ENCODE assay signal across 8 cellular contexts in the genomic region with DNA sequence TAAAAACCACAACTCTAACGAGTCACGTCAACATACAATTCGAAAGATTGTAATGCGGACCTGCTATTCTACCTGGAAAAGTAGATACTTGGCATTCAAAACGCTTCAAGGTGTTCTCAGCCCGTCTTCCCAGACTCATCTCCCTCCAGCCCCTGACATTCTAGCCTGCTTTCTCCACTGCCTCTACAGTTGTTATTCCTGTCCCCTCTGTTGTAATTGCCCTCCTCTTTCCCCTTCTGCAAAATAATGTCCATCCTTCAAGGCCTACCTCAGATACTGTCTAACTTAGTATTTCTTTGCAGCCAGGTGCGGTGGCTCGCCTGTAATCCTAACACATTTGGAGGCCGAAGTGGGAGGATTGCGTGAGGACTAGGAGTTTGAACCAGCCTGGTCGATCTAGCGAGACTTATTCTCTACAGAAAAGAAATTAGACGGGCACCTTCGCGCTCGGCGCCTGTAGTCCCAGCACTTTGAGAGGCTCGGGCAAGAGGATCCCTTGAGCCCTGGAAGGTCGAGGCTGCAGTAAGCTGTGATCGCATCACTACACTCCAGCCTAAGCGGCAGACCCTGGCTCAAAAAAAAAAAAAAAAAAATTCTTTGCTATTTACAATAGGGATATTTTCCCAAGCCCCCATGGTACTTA. TPM values are rescaled to one million over a fixed set of nuclear protein-coding genes. Genes with fewer than 3 reads are reported as not detected.
DNase-seq lines count a peak whose midpoint lies in the region; ATAC-seq, FAIRE-seq and TF ChIP-seq lines count a peak whose summit lies in the region.

No MANE protein-coding gene starts in this region.

- peak overlapping the region; percentile 92 for H3K27ac ChIP-seq in K562 (ENCODE audit: extremely low read depth, low read depth, low read length)
- peak overlapping the region; percentile 43 to 87 for H3K27ac ChIP-seq in lung (ENCODE audit: low read depth in 1 of 2, low read length in 1 of 2)
- H3K27ac ChIP-seq in vagina: peak overlapping the region; percentile 84

- H3K9ac ChIP-seq in K562 (ENCODE audit: insufficient read depth in 1 of 2, low read depth in 2 of 2, low read length in 2 of 2): peak overlapping the region; percentile 83 to 95

- peak overlapping the region; percentile 98 for H2AFZ ChIP-seq in K562 (ENCODE audit: low read depth, low read length)

- intact Hi-C loops in K562 (cut with micrococcal nuclease) (loop anchor here (1.0 to 2.0 kb wide), 3 partner anchors 33 to 166 kb away; a partner anchor contains a TSS), vagina (cut with DNase I) (no loop called here)

- H3K36me3 Mint-ChIP-seq in stimulated activated naive CD8-positive, alpha-beta T cell treated with anti-CD3 and anti-CD28 coated beads, Interleukin-15, Interleukin-2, amounts not matched to agents 100 ng/mL and 50 ng/mL, for 24 hours (ENCODE audit: low read depth): peaks cover 14% of the 10 kb centered on the region

- no peak for FAIRE-seq in K562 (lab: Jason Lieb, UNC)

- no peaks in the 10 kb centered on the region for H3K27me3 Mint-ChIP-seq in stimulated activated naive CD8-positive, alpha-beta T cell treated with anti-CD3 and anti-CD28 coated beads, Interleukin-15, Interleukin-2, amounts not matched to agents 100 ng/mL and 50 ng/mL, for 24 hours

- H4K20me1 ChIP-seq in K562 (replicated peaks; ENCODE audit: control insufficient read depth, insufficient read depth, low read length): no peaks in the 10 kb centered on the region

- H3K4me3 Mint-ChIP-seq in stimulated activated naive CD8-positive, alpha-beta T cell treated with anti-CD3 and anti-CD28 coated beads, Interleukin-15, Interleukin-2, amounts not matched to agents 100 ng/mL and 50 ng/mL, for 24 hours: peak overlapping the region; percentile 93

- POLR2A ChIA-PET in K562 (lab: Yijun Ruan, JAX): interaction anchor here (0.6 to 1.9 kb wide), 11 partner anchors 10 to 1830 kb away, joined by 3 to 21 read pairs (median 4); a partner anchor contains a TSS

- CTCF ChIA-PET in K562 (lab: Yijun Ruan, JAX; ENCODE audit: low intra/inter-chr PET ratio): interaction anchor here (1.2 kb wide), 1 partner anchor 256 kb away, joined by 4 read pairs; no protein-coding TSS in a partner anchor

- no peaks in the 10 kb centered on the region; a peak in 1 of 5 replicates for H3K27me3 ChIP-seq in K562 (ENCODE audit: control insufficient read depth in 2 of 2, insufficient read depth in 2 of 2, low read length in 2 of 2)
- no peaks in the 10 kb centered on the region for H3K27me3 ChIP-seq in lung (ENCODE audit: control insufficient read depth, insufficient read depth)
- H3K27me3 ChIP-seq in vagina: no peaks in the 10 kb centered on the region

- BruUV-seq in K562 (replicated peaks; lab: Mats Ljungman, UMichigan): TSS peak; percentile 95

- no peaks in the 10 kb centered on the region for H3K9me3 ChIP-seq in K562 (replicated peaks; ENCODE audit: control insufficient read depth, insufficient read depth, low read depth, low read length)
- H3K9me3 ChIP-seq in lung (ENCODE audit: control insufficient read depth in 2 of 2, insufficient read depth in 1 of 2, low read length in 1 of 2): no peaks in the 10 kb centered on the region
- no peaks in the 10 kb centered on the region for H3K9me3 ChIP-seq in vagina

- peaks cover 17% of the 10 kb centered on the region for H3K4me1 Mint-ChIP-seq in stimulated activated naive CD8-positive, alpha-beta T cell treated with anti-CD3 and anti-CD28 coated beads, Interleukin-15, Interleukin-2, amounts not matched to agents 100 ng/mL and 50 ng/mL, for 24 hours (ENCODE audit: low read depth)

- H3K36me3 ChIP-seq in K562 (ENCODE audit: control insufficient read depth, insufficient read depth, low read length) (peaks cover 33% of the 10 kb centered on the region), lung (ENCODE audit: control insufficient read depth in 2 of 2, insufficient read depth in 2 of 2, low read length in 2 of 2) (peaks cover 6 to 13% of the 10 kb centered on the region in 2 donors), vagina (peaks cover 0 to 7% of the 10 kb centered on the region in 2 donors)

- H3K4me3 ChIP-seq in K562 (peak overlapping the region; percentile 78), lung (peak overlapping the region; percentile 82), vagina (peak overlapping the region; percentile 73 to 87)

- TF ChIP-seq RAD21 in K562 (CRISPR knock-in tag; conservative IDR thresholded peaks at IDR 0.05 in 1 of 2, IDR thresholded peaks at IDR 0.05 in 1 of 2): no peak

- in situ Hi-C loops in K562 (cut with MboI): no loop called here

- peak overlapping the region; percentile 95 for H3K27ac Mint-ChIP-seq in stimulated activated naive CD8-positive, alpha-beta T cell treated with anti-CD3 and anti-CD28 coated beads, Interleukin-15, Interleukin-2, amounts not matched to agents 100 ng/mL and 50 ng/mL, for 24 hours

- peak overlapping the region; percentile 98 for H3K4me2 ChIP-seq in K562 (ENCODE audit: insufficient read depth, low read length)

- no peak for DNase-seq in stimulated activated naive CD8-positive, alpha-beta T cell treated with anti-CD3 and anti-CD28 coated beads, Interleukin-15, Interleukin-2, amounts not matched to agents 100 U/mL and 50 U/mL, for 24 hours
- DNase-seq in K562 (ENCODE audit: extremely low read depth in 1 of 4, low spot score in 3 of 4) (peak in 2 of 4 experiments; percentile 21 to 32), lung (ENCODE audit: low spot score) (no peak), vagina (ENCODE audit: extremely low spot score in 2 of 2) (no peak), GM19240 (ENCODE audit: insufficient read length, low spot score) (no peak), DMS79 treated with DMSO at 0.1 percent for 48 hours (lab: John Stamatoyannopoulos, UW) (no peak), NCI-H510A treated with DMSO at 0.1 percent for 48 hours (lab: John Stamatoyannopoulos, UW) (no peak)

- H3K79me2 ChIP-seq in K562 (ENCODE audit: control insufficient read depth, insufficient read depth, low read length): peaks cover 49% of the 10 kb centered on the region

- 43% methylated on average over 21 of the region's 21 CpGs for whole genome bisulfite sequencing in K562 (ENCODE audit: insufficient coverage, low coverage, missing lambda C conversion rate)
- WGBS in lung, 2 donors: 65% methylated on average over 21 of the region's 21 CpGs

- no peaks in the 10 kb centered on the region for H3K9me3 Mint-ChIP-seq in stimulated activated naive CD8-positive, alpha-beta T cell treated with anti-CD3 and anti-CD28 coated beads, Interleukin-15, Interleukin-2, amounts not matched to agents 100 ng/mL and 50 ng/mL, for 24 hours

- TF ChIP-seq POLR2A in K562 (conservative IDR thresholded peaks at IDR 0.05) (no peak), vagina (IDR thresholded peaks at IDR 0.05) (no peak)

- TF ChIP-seq EP300 in K562 (IDR thresholded peaks at IDR 0.05; ENCODE audit: low read length): no peak

- no peaks in the 10 kb centered on the region for H3K9me1 ChIP-seq in K562 (ENCODE audit: control insufficient read depth, insufficient read depth, low read length)

- no peak for ATAC-seq in stimulated activated naive CD8-positive, alpha-beta T cell treated with anti-CD3 and anti-CD28 coated beads, Interleukin-15, Interleukin-2, amounts not matched to agents 100 U/mL and 50 U/mL, for 24 hours
- ATAC-seq in K562 (peak; percentile 20), lung (ENCODE audit: insufficient read depth, low FRiP score) (no peak)

- H3K4me1 ChIP-seq in K562 (replicated peaks in 1 of 2; ENCODE audit: control insufficient read depth in 2 of 2, insufficient read depth in 2 of 2, low read length in 2 of 2) (peaks cover 7 to 9% of the 10 kb centered on the region in 2 experiments; a peak in 3 of 5 replicates), lung (ENCODE audit: control insufficient read depth in 2 of 2, insufficient read depth in 2 of 2, low read length in 2 of 2) (peaks cover 0 to 8% of the 10 kb centered on the region in 2 donors), vagina (peaks cover 43% of the 10 kb centered on the region)

- TF ChIP-seq CTCF in K562 (IDR thresholded peaks at IDR 0.05 in 2 of 3, conservative IDR thresholded peaks at IDR 0.05 in 1 of 3; ENCODE audit: insufficient read depth in 2 of 3, low read depth in 1 of 3, low read length in 3 of 3) (no peak), lung (IDR thresholded peaks at IDR 0.05; ENCODE audit: control extremely low read depth, extremely low read depth) (no peak), vagina (IDR thresholded peaks at IDR 0.05) (no peak)

RNA-seq across cellular contexts. Expression of a gene that starts 0.8 kb away (rescaled TPM):
- 85.0 and 159 TPM in 2 replicates for total RNA-seq in K562 (2011; cell fraction: chromatin; rRNA removed; ENCODE audit: low replicate concordance)
- 54.9 and 55.4 TPM in 2 replicates for total RNA-seq in K562 (2011; cell fraction: nucleolus; rRNA removed)
- 63.6 and 66.9 TPM in 2 replicates for total RNA-seq in K562 (2011; cell fraction: nucleoplasm; rRNA removed)
- 96.6 and 98.2 TPM in 2 replicates for total RNA-seq in K562 (2014; rRNA removed)
- 135 and 160 TPM in 2 replicates for total RNA-seq in K562 (2014; rRNA removed; fragmentation: Illumina TruSeq; extraction: Trizol)
- total RNA-seq in K562 (2015; rRNA removed; fragmentation: Illumina TruSeq; extraction: Trizol): 154 and 162 TPM in 2 replicates
- 116 and 118 TPM in 2 replicates for total RNA-seq in K562 (2021)
- 57.7 and 64.0 TPM in 2 replicates for polyA plus RNA-seq in K562 (2011; rRNA removed)
- polyA plus RNA-seq in K562 (2011; cell fraction: cytosol; rRNA removed): 24.3 and 29.9 TPM in 2 replicates
- polyA plus RNA-seq in K562 (2011; cell fraction: nucleus; rRNA removed): 26.5 and 31.5 TPM in 2 replicates
- polyA plus RNA-seq in K562 (2012): 146 and 159 TPM in 2 replicates
- 145 and 178 TPM in 2 replicates for polyA plus RNA-seq in K562 (2014; fragmentation: Illumina TruSeq; extraction: Trizol)
- 100 to 1,000 TPM; 116 to 141 TPM for polyA plus RNA-seq in K562 (2014; fragmentation: Nextera tagmentation; extraction: Ambion mirVana)
- 99.9 and 124 TPM in 2 replicates for polyA plus RNA-seq in K562 (2014; rRNA removed)
- 26.5 and 35.5 TPM in 2 replicates for polyA minus RNA-seq in K562 (2011; rRNA and poly(A)+ RNA removed)
- polyA minus RNA-seq in K562 (2011; cell fraction: cytosol; rRNA and poly(A)+ RNA removed): 15.4 and 17.8 TPM in 2 replicates
- 34.7 and 56.6 TPM in 2 replicates for polyA minus RNA-seq in K562 (2011; cell fraction: nucleus; rRNA and poly(A)+ RNA removed)
- total RNA-seq in lung: 10 to 100 TPM; 31.7 to 56.9 TPM
- polyA plus RNA-seq in lung: 100 to 1,000 TPM in 1 of 2 donors, 10 to 100 TPM in 1; 45.6 to 129 TPM
- 44.7 TPM for total RNA-seq in vagina

RNA-seq across cellular contexts. Expression of a gene that starts 33.2 kb away (rescaled TPM):
- total RNA-seq in K562 (2011; cell fraction: chromatin; rRNA removed; ENCODE audit: low replicate concordance): 63.5 and 133 TPM in 2 replicates
- total RNA-seq in K562 (2011; cell fraction: nucleolus; rRNA removed): 96.9 and 106 TPM in 2 replicates
- 165 and 259 TPM in 2 replicates for total RNA-seq in K562 (2011; cell fraction: nucleoplasm; rRNA removed)
- 136 and 154 TPM in 2 replicates for total RNA-seq in K562 (2014; rRNA removed)
- total RNA-seq in K562 (2014; rRNA removed; fragmentation: Illumina TruSeq; extraction: Trizol): 165 and 211 TPM in 2 replicates
- 124 and 131 TPM in 2 replicates for total RNA-seq in K562 (2015; rRNA removed; fragmentation: Illumina TruSeq; extraction: Trizol)
- 222 and 252 TPM in 2 replicates for total RNA-seq in K562 (2021)
- polyA plus RNA-seq in K562 (2011; rRNA removed): 334 and 469 TPM in 2 replicates
- 47.6 and 124 TPM in 2 replicates for polyA plus RNA-seq in K562 (2011; cell fraction: cytosol; rRNA removed)
- polyA plus RNA-seq in K562 (2011; cell fraction: nucleus; rRNA removed): 46.1 and 107 TPM in 2 replicates
- 197 and 293 TPM in 2 replicates for polyA plus RNA-seq in K562 (2012)
- polyA plus RNA-seq in K562 (2014; fragmentation: Illumina TruSeq; extraction: Trizol): 231 and 254 TPM in 2 replicates
- polyA plus RNA-seq in K562 (2014; fragmentation: Nextera tagmentation; extraction: Ambion mirVana): 100 to 1,000 TPM in 1 of 2 experiments, 10 to 100 TPM in 1; 70.6 to 102 TPM
- polyA plus RNA-seq in K562 (2014; rRNA removed): 159 and 165 TPM in 2 replicates
- polyA minus RNA-seq in K562 (2011; rRNA and poly(A)+ RNA removed): 154 and 231 TPM in 2 replicates
- polyA minus RNA-seq in K562 (2011; cell fraction: cytosol; rRNA and poly(A)+ RNA removed): 110 and 119 TPM in 2 replicates
- polyA minus RNA-seq in K562 (2011; cell fraction: nucleus; rRNA and poly(A)+ RNA removed): 35.9 and 64.5 TPM in 2 replicates
- 100 to 1,000 TPM in 1 of 2 donors, 10 to 100 TPM in 1; 88.7 to 115 TPM for total RNA-seq in lung
- 10 to 100 TPM; 60.6 to 70.5 TPM for polyA plus RNA-seq in lung
- total RNA-seq in vagina: 71.9 TPM
